8 cellular contexts compared by ENCODE assay signal in genomic region chr2:131493199-131494018, GRCh38. TPM values are rescaled to one million over a fixed set of nuclear protein-coding genes. Genes with fewer than 3 reads are reported as not detected.
DNase-seq lines count a peak whose midpoint lies in the region; ATAC-seq and TF ChIP-seq lines count a peak whose summit lies in the region.

No MANE protein-coding gene starts in this region.

- peak; percentile 14 for ATAC-seq in HG02763 (IDR thresholded peaks at IDR 0.05; ENCODE audit: unreplicated experiment)

- peak overlapping the region; percentile 96 for H3K4me3 Mint-ChIP-seq in neural crest cell

- peak overlapping the region; percentile 94 for H3K27ac Mint-ChIP-seq in neural crest cell (ENCODE audit: unreplicated experiment)

- TF ChIP-seq CTCF in epithelial cell of proximal tubule (conservative IDR thresholded peaks at IDR 0.05; ENCODE audit: low read depth, low read length) (no peak), neural crest cell (conservative IDR thresholded peaks at IDR 0.05) (no peak)

- H3K4me3 ChIP-seq in epithelial cell of proximal tubule (ENCODE audit: low read depth, low read length): peak overlapping the region; percentile 95

- H3K9me3 Mint-ChIP-seq in neural crest cell: no peaks in the 10 kb centered on the region

- no peaks in the 10 kb centered on the region for H3K36me3 Mint-ChIP-seq in neural crest cell (ENCODE audit: low read depth)

- DNase-seq in NCI-H1417 (lab: John Stamatoyannopoulos, UW) (peak in 2 of 3 experiments; percentile 62 to 70), NCI-H1417 treated with DMSO at 0.1 percent for 48 hours (lab: John Stamatoyannopoulos, UW) (no peak), OCI-M1 (lab: John Stamatoyannopoulos, UW) (peak; percentile 8), epithelial cell of proximal tubule (ENCODE audit: low read depth) (no peak), neural crest cell (ENCODE audit: low read depth, low spot score) (no peak), SKM-1 treated with dmso at 0.1 percent for 144 hours (lab: John Stamatoyannopoulos, UW; ENCODE audit: unreplicated experiment) (no peak)
- no peak for DNase-seq in activated CD8-positive, alpha-beta memory T cell treated with anti-CD3 and anti-CD28 coated beads for 24 hours

- H3K27me3 Mint-ChIP-seq in neural crest cell (ENCODE audit: low read depth): no peaks in the 10 kb centered on the region

- peaks cover 21% of the 10 kb centered on the region for H3K4me1 Mint-ChIP-seq in neural crest cell

RNA-seq across cellular contexts. Expression of gene MZT2A, which starts 1.2 kb away (rescaled TPM):
- total RNA-seq in epithelial cell of proximal tubule (219 and 362 TPM in 2 replicates), neural crest cell (114 TPM in 2 replicates)

RNA-seq across cellular contexts. Expression of gene TUBA3D, which starts 17.5 kb away (rescaled TPM):
- total RNA-seq in epithelial cell of proximal tubule (not detected in 2 replicates), neural crest cell (not detected in 2 replicates)

RNA-seq across cellular contexts. Expression of gene CCDC74A, which starts 34.3 kb away (rescaled TPM):
- total RNA-seq in epithelial cell of proximal tubule: 22.7 and 27.8 TPM in 2 replicates
- 24.0 and 25.5 TPM in 2 replicates for total RNA-seq in neural crest cell

Comparison
In these comparisons a context has a peak if more than half of its experiments do, and no peak if none do; other contexts are left out.
1. DNase-seq: peak in NCI-H1417 (2 of 3) and OCI-M1 (single experiment); none in NCI-H1417 treated with DMSO at 0.1 percent for 48 hours (single experiment), epithelial cell of proximal tubule (single experiment), neural crest cell (single experiment), activated CD8-positive, alpha-beta memory T cell treated with anti-CD3 and anti-CD28 coated beads for 24 hours (single experiment) and SKM-1 treated with dmso at 0.1 percent for 144 hours (single experiment).